In the genomic region with DNA sequence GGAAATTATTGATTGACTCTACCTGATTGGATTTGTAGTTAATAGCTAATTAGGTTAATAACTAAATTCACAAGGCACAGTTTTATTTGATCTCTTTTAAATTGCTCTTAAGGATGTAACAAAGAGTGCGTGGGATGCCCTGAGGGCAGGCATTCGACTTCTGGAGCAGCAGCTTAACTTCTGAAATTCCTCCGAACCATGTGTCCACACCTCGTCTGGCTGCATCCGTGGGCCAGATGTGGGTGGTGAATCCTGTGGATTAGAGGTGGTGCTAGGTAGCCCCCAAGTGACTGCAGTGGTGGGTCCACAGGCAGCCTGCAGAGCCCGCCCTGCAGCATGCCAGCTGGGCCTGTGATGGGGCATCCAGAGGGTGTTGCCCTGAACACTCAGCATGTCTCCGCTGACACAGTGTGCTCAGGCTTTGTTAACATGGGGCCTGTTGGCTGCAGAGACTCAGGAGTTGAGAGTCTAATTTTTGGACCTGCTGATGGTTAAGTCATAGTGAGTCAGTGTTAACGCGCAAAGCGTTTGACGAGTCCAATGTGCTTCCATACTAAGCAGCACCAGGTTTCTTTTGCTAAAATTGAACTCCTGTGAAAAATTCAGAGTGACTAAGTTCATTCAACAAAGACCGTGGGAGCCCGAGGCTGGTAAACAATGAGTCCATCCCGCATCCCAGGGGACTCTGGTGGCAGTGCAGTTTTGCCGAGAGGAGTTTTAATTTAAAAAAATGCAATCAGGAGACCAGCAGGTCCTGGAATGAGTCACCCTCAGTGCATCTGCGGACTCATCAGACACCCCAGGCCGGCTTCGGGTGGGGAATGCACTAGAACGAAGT, we compare ENCODE assay signal across 13 cellular contexts. TPM values are rescaled to one million over a fixed set of nuclear protein-coding genes. Genes with fewer than 3 reads are reported as not detected.
DNase-seq lines count a peak whose midpoint lies in the region; ATAC-seq, FAIRE-seq and TF ChIP-seq lines count a peak whose summit lies in the region.
"Had no signal": no experiment of that assay in that cellular context is flagged by ENCODE, and none has a peak within 500 bp of the region (broad histone marks: within the 10 kb centered on the region; RNA-seq: fewer than 3 reads in every experiment).

No MANE protein-coding gene starts in this region.

- no peak for FAIRE-seq in H54 (lab: Jason Lieb, UNC)
- no peak for FAIRE-seq in D721Med (lab: Jason Lieb, UNC)

- H3K9me3 ChIP-seq in SJSA1 (replicated peaks) (no peaks in the 10 kb centered on the region), body of pancreas (no peaks in the 10 kb centered on the region)

- DNase-seq in H54 (ENCODE audit: insufficient read length, low spot score) = peak; percentile 90
- peak; percentile 97 to 98 for DNase-seq in SJSA1 (ENCODE audit: low read depth in 1 of 2, low spot score in 2 of 2)
- DNase-seq in fibroblast of mammary gland (ENCODE audit: low read depth) = peak; percentile 98
- DNase-seq in D721Med (ENCODE audit: insufficient read length, low spot score) = no peak
- DNase-seq in body of pancreas = no peak
- no peak for DNase-seq in CD1c-positive myeloid dendritic cell (ENCODE audit: extremely low spot score)
- DNase-seq: activated CD4-positive, CD25-positive, alpha-beta regulatory T cell treated with anti-CD3 and anti-CD28 coated beads, Interleukin-2, amount 50 U/mL, for 72 hours; activated gamma-delta T cell treated with Interleukin-2 at 50 U/mL for 16 hours; naive B cell; NCI-H1436 treated with DMSO at 0.1 percent for 48 hours; OCI-M1 had no signal

- no peak for TF ChIP-seq CTCF in fibroblast of mammary gland (conservative IDR thresholded peaks at IDR 0.05; ENCODE audit: control insufficient read depth, insufficient read depth, low read depth, low read length)
- no peak for TF ChIP-seq CTCF in D721Med (IDR thresholded peaks at IDR 0.05; ENCODE audit: insufficient read depth, missing control alignments)
- TF ChIP-seq CTCF in body of pancreas (IDR thresholded peaks at IDR 0.05) = no peak

- TF ChIP-seq POLR2A in H54 (IDR thresholded peaks at IDR 0.05; ENCODE audit: low read depth, low read length) = no peak
- no peak for TF ChIP-seq POLR2A in body of pancreas (IDR thresholded peaks at IDR 0.05)

- intact Hi-C loops in body of pancreas (cut with DNase I) = no loop called here

- H3K4me3 ChIP-seq in SJSA1 = no peak overlapping the region
- no peak overlapping the region for H3K4me3 ChIP-seq in fibroblast of mammary gland (ENCODE audit: control insufficient read depth, low read depth, low read length)
- no peak overlapping the region for H3K4me3 ChIP-seq in body of pancreas
- H3K4me3 ChIP-seq: dorsolateral prefrontal cortex had no signal

- H3K27ac ChIP-seq in SJSA1 (peak overlapping the region; percentile 63), temporal lobe (ENCODE audit: low read depth, low read length) (peak overlapping the region; percentile 6), body of pancreas (no peak overlapping the region)

- H3K27me3 ChIP-seq in SJSA1 (replicated peaks) (no peaks in the 10 kb centered on the region), body of pancreas (no peaks in the 10 kb centered on the region)
- H3K27me3 ChIP-seq: dorsolateral prefrontal cortex had no signal

- 88 to 93% methylated on average over 18 to 19 of the region's 19 CpGs for WGBS in body of pancreas, 2 donors

- peaks cover 75% of the 10 kb centered on the region for H3K36me3 ChIP-seq in SJSA1
- H3K36me3 ChIP-seq in body of pancreas (replicated peaks in 1 of 2; ENCODE audit: insufficient read depth in 1 of 2, low read depth in 2 of 2) = peaks cover 4% of the 10 kb centered on the region in 2 donors

- no peak for ATAC-seq in body of pancreas

- H3K4me1 ChIP-seq in SJSA1 (replicated peaks) = peaks cover 53% of the 10 kb centered on the region
- H3K4me1 ChIP-seq in body of pancreas = peaks cover 18% of the 10 kb centered on the region

RNA-seq across cellular contexts. Expression of a gene that starts 3.8 kb away (rescaled TPM):
- total RNA-seq in SJSA1 (2014; rRNA removed; shearing (Covaris generic)) = 0.56 and 0.84 TPM in 2 replicates
- total RNA-seq in temporal lobe = 1.5 TPM
- 1 to 10 TPM in 1 of 2 donors, under 1 TPM in 1; 0.66 to 1.8 TPM for total RNA-seq in body of pancreas

RNA-seq across cellular contexts. Expression of a gene that starts 6.7 kb away (rescaled TPM):
- 416 and 712 TPM in 2 replicates for total RNA-seq in SJSA1 (2014; rRNA removed; shearing (Covaris generic))
- total RNA-seq in temporal lobe = 44.0 TPM
- total RNA-seq in body of pancreas = 100 to 1,000 TPM in 1 of 2 donors, 10 to 100 TPM in 1; 58.1 to 111 TPM

RNA-seq across cellular contexts. Expression of a gene that starts 6.9 kb away (rescaled TPM):
- 482 and 554 TPM in 2 replicates for total RNA-seq in SJSA1 (2014; rRNA removed; shearing (Covaris generic))
- total RNA-seq in temporal lobe = 48.2 TPM
- total RNA-seq in body of pancreas = 10 to 100 TPM; 17.1 to 72.2 TPM

RNA-seq across cellular contexts. Expression of a gene that starts 13.0 kb away (rescaled TPM):
- total RNA-seq in SJSA1 (2014; rRNA removed; shearing (Covaris generic)) = 68.8 and 74.2 TPM in 2 replicates
- total RNA-seq in temporal lobe (24.6 TPM), body of pancreas (10 to 100 TPM; 13.0 to 25.1 TPM)

RNA-seq across cellular contexts. Expression of a gene that starts 19.7 kb away (rescaled TPM):
- 23.9 and 34.7 TPM in 2 replicates for total RNA-seq in SJSA1 (2014; rRNA removed; shearing (Covaris generic))
- 8.6 TPM for total RNA-seq in temporal lobe
- 10 to 100 TPM; 23.9 to 48.5 TPM for total RNA-seq in body of pancreas

Comparison
In these comparisons a context has a peak if more than half of its experiments do, and no peak if none do; other contexts are left out.
1. DNase-seq: peak in H54 (single experiment), SJSA1 (2 of 2) and fibroblast of mammary gland (single experiment); none in D721Med (single experiment), body of pancreas (0 of 4) and CD1c-positive myeloid dendritic cell (single experiment).
2. H3K27ac ChIP-seq: peak in SJSA1 (single experiment) and temporal lobe (single experiment); none in body of pancreas (0 of 4).